ENCODE assay signal across 15 cellular contexts in the genomic region with DNA sequence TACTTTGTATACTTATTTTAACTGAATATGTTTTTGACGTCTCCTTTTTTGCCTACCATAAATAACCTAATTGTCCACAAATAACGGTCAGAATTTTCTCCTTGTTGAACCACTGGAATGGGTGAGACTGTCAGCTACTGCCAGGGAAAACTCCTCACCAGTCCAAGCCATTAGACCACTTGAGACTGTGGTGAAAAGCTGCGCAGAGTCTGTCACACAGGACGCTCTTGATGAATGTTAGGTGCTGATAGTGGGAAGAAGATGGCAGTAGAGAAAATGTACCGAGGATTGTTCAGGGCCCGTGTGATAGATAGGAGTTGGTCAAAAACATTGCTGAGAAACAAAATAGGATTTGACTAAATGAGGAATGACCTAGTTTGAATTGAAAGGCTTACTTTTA.
DNase-seq lines count a peak whose midpoint lies in the region; ATAC-seq, FAIRE-seq and TF ChIP-seq lines count a peak whose summit lies in the region.
"Had no signal": no experiment of that assay in that cellular context is flagged by ENCODE, and none has a peak within 500 bp of the region (broad histone marks: within the 10 kb centered on the region; RNA-seq: fewer than 3 reads in every experiment).

No MANE protein-coding gene starts in this region.

- intact Hi-C loops in left cardiac atrium (cut with DNase I) (no loop called here), left ventricle myocardium inferior (cut with micrococcal nuclease) (no loop called here), endothelial cell of umbilical vein (cut with micrococcal nuclease) (no loop called here)

- peak; percentile 33 to 67 for ATAC-seq in left cardiac atrium
- ATAC-seq in WTC11: no peak
- no peak for ATAC-seq in GM21447 (IDR thresholded peaks at IDR 0.05; ENCODE audit: unreplicated experiment)

- no peak overlapping the region for H3K9ac ChIP-seq in endothelial cell of umbilical vein (replicated peaks; ENCODE audit: extremely low read depth, insufficient read depth, low read length)
- H3K9ac ChIP-seq: BLaER1, GM23248 had no signal

- no TSS peak for BruUV-seq in endothelial cell of umbilical vein (replicated peaks; lab: Mats Ljungman, UMichigan)

- no peak overlapping the region for H3K4me3 Mint-ChIP-seq in WTC11
- H3K4me3 Mint-ChIP-seq in activated naive CD4-positive, alpha-beta T cell treated with anti-CD3 and anti-CD28 coated beads, Interleukin-2, amount 10 ng/mL, durations not matched to agents 7 days and 5 days: no peak overlapping the region
- H3K4me3 Mint-ChIP-seq: CD8-positive, alpha-beta memory T cell had no signal

- no peaks in the 10 kb centered on the region for H4K20me1 ChIP-seq in endothelial cell of umbilical vein (replicated peaks; ENCODE audit: control insufficient read depth, extremely low read depth, insufficient read depth, low read length)
- H4K20me1 ChIP-seq: BLaER1 had no signal

- no peaks in the 10 kb centered on the region for H3K4me1 Mint-ChIP-seq in WTC11
- no peaks in the 10 kb centered on the region for H3K4me1 Mint-ChIP-seq in activated naive CD4-positive, alpha-beta T cell treated with anti-CD3 and anti-CD28 coated beads, Interleukin-2, amount 10 ng/mL, durations not matched to agents 7 days and 5 days
- H3K4me1 Mint-ChIP-seq: CD8-positive, alpha-beta memory T cell had no signal

- H3K79me2 ChIP-seq in endothelial cell of umbilical vein (ENCODE audit: control insufficient read depth, insufficient read depth, low read length): no peaks in the 10 kb centered on the region

- 0 out of 2 replicates have a peak overlapping the region, but pooled peaks have one; percentile 1 for H3K27ac Mint-ChIP-seq in WTC11
- H3K27ac Mint-ChIP-seq in activated naive CD4-positive, alpha-beta T cell treated with anti-CD3 and anti-CD28 coated beads, Interleukin-2, amount 10 ng/mL, durations not matched to agents 7 days and 5 days: no peak overlapping the region
- H3K27ac Mint-ChIP-seq: CD8-positive, alpha-beta memory T cell had no signal

- no peaks in the 10 kb centered on the region for H3K9me3 Mint-ChIP-seq in WTC11
- no peaks in the 10 kb centered on the region for H3K9me3 Mint-ChIP-seq in activated naive CD4-positive, alpha-beta T cell treated with anti-CD3 and anti-CD28 coated beads, Interleukin-2, amount 10 ng/mL, durations not matched to agents 7 days and 5 days
- H3K9me3 Mint-ChIP-seq: CD8-positive, alpha-beta memory T cell had no signal

- H3K4me1 ChIP-seq in left ventricle myocardium inferior (no peaks in the 10 kb centered on the region), endothelial cell of umbilical vein (ENCODE audit: control insufficient read depth, extremely low read depth, insufficient read depth, low read length) (no peaks in the 10 kb centered on the region)
- H3K4me1 ChIP-seq: BLaER1 had no signal

- FAIRE-seq in endothelial cell of umbilical vein (lab: Jason Lieb, UNC): peak; percentile 54
- FAIRE-seq: H54 had no signal

- H3K27me3 ChIP-seq in left ventricle myocardium inferior (ENCODE audit: low read depth): no peaks in the 10 kb centered on the region
- no peaks in the 10 kb centered on the region for H3K27me3 ChIP-seq in endothelial cell of umbilical vein (ENCODE audit: control insufficient read depth in 2 of 2, insufficient read depth in 2 of 2, low read length in 2 of 2)
- H3K27me3 ChIP-seq: BLaER1 had no signal

- H3K36me3 ChIP-seq in left ventricle myocardium inferior (peaks cover 87% of the 10 kb centered on the region), endothelial cell of umbilical vein (ENCODE audit: control insufficient read depth in 2 of 2, extremely low read depth in 1 of 2, insufficient read depth in 2 of 2, low read length in 2 of 2) (peaks cover 14 to 20% of the 10 kb centered on the region in 2 experiments)

- H2AFZ ChIP-seq in endothelial cell of umbilical vein (ENCODE audit: low read depth, low read length): no peak overlapping the region
- H2AFZ ChIP-seq: GM23248 had no signal

- H3K4me2 ChIP-seq in endothelial cell of umbilical vein (ENCODE audit: insufficient read depth, low read length): no peak overlapping the region
- H3K4me2 ChIP-seq: BLaER1 had no signal

- TF ChIP-seq CTCF in left ventricle myocardium inferior (IDR thresholded peaks at IDR 0.05; ENCODE audit: borderline replicate concordance) (no peak), WTC11 (IDR thresholded peaks at IDR 0.05) (no peak), endothelial cell of umbilical vein (IDR thresholded peaks at IDR 0.05; ENCODE audit: extremely low read depth in 1 of 2, insufficient read depth in 1 of 2, low read depth in 1 of 2, low read length in 2 of 2) (no peak)

- H3K9me3 ChIP-seq in left ventricle myocardium inferior (replicated peaks) (no peaks in the 10 kb centered on the region), endothelial cell of umbilical vein (replicated peaks; ENCODE audit: control insufficient read depth, insufficient read depth, low read length) (no peaks in the 10 kb centered on the region)
- H3K9me3 ChIP-seq: BLaER1 had no signal

- H3K9me1 ChIP-seq in endothelial cell of umbilical vein (replicated peaks; ENCODE audit: control insufficient read depth, extremely low read depth, insufficient read depth, low read length): no peaks in the 10 kb centered on the region

- DNase-seq in left cardiac atrium: no peak
- no peak for DNase-seq in left ventricle myocardium inferior
- DNase-seq in WTC11 (ENCODE audit: low spot score): no peak
- DNase-seq in endothelial cell of umbilical vein (ENCODE audit: low read depth, low spot score): no peak
- DNase-seq in putamen (ENCODE audit: low spot score): peak; percentile 34
- no peak for DNase-seq in NCI-H2107 treated with DMSO at 0.1 percent for 48 hours (lab: John Stamatoyannopoulos, UW; ENCODE audit: unreplicated experiment)
- no peak for DNase-seq in activated naive CD4-positive, alpha-beta T cell treated with anti-CD3 and anti-CD28 coated beads, Interleukin-2, amount 10 ng/mL, durations not matched to agents 7 days and 5 days
- DNase-seq: 8988T; AML-193; CD8-positive, alpha-beta memory T cell; DMS 273 treated with DMSO at 0.1 percent for 48 hours; GM23248 had no signal

- no peaks in the 10 kb centered on the region for H3K27me3 Mint-ChIP-seq in WTC11 (ENCODE audit: low read depth)
- no peaks in the 10 kb centered on the region for H3K27me3 Mint-ChIP-seq in activated naive CD4-positive, alpha-beta T cell treated with anti-CD3 and anti-CD28 coated beads, Interleukin-2, amount 10 ng/mL, durations not matched to agents 7 days and 5 days

- CTCF ChIA-PET in WTC11 (lab: Charles Lee) (no interaction called here), endothelial cell of umbilical vein (lab: Charles Lee) (no interaction called here)
- CTCF ChIA-PET in activated naive CD4-positive, alpha-beta T cell treated with anti-CD3 and anti-CD28 coated beads, Interleukin-2, amount 10 ng/mL, durations not matched to agents 7 days and 5 days (lab: Charles Lee): no interaction called here

- POLR2A ChIA-PET in WTC11 (lab: Charles Lee): no interaction called here
- POLR2A ChIA-PET in endothelial cell of umbilical vein (lab: Charles Lee): no interaction called here

- no peak for TF ChIP-seq POLR2A in endothelial cell of umbilical vein (IDR thresholded peaks at IDR 0.05; ENCODE audit: low read depth, low read length)

- dilution Hi-C loops in endothelial cell of umbilical vein (cut with MboI; ENCODE audit: extremely low pct_ligation_motif_present, low sequenced_read_pairs): no loop called here

- H3K27ac ChIP-seq in left ventricle myocardium inferior (replicated peaks) (no peak overlapping the region), endothelial cell of umbilical vein (ENCODE audit: insufficient read depth, low read depth, low read length) (no peak overlapping the region)
- H3K27ac ChIP-seq: BLaER1, GM23248 had no signal

- no peak overlapping the region for H3K4me3 ChIP-seq in left ventricle myocardium inferior
- no peak overlapping the region for H3K4me3 ChIP-seq in endothelial cell of umbilical vein (replicated peaks in 1 of 3; ENCODE audit: insufficient read depth in 1 of 3, low read depth in 1 of 3, low read length in 3 of 3)
- H3K4me3 ChIP-seq: BLaER1, GM23248 had no signal

- peaks cover 68% of the 10 kb centered on the region for H3K36me3 Mint-ChIP-seq in WTC11
- peaks cover 3% of the 10 kb centered on the region for H3K36me3 Mint-ChIP-seq in activated naive CD4-positive, alpha-beta T cell treated with anti-CD3 and anti-CD28 coated beads, Interleukin-2, amount 10 ng/mL, durations not matched to agents 7 days and 5 days

TF ChIP-seq in WTC11, 78 proteins besides CTCF, POLR2A, EP300 and RAD21 (continues in another document):
- TF ChIP-seq ZBTB21 (CRISPR knock-in tag; IDR thresholded peaks at IDR 0.05; ENCODE audit: borderline replicate concordance) (no peak), PRRX2 (CRISPR knock-in tag; IDR thresholded peaks at IDR 0.05) (no peak)

TF ChIP-seq in endothelial cell of umbilical vein, 7 proteins besides CTCF, POLR2A, EP300 and RAD21:
- TF ChIP-seq FOS (IDR thresholded peaks at IDR 0.05; ENCODE audit: borderline replicate concordance, insufficient read depth, low read length) (no peak), MAX (IDR thresholded peaks at IDR 0.05; ENCODE audit: insufficient read depth, insufficient read length) (no peak), MYC (IDR thresholded peaks at IDR 0.05; ENCODE audit: low read depth, low read length) (no peak), GATA2 (IDR thresholded peaks at IDR 0.05; ENCODE audit: insufficient read depth, insufficient read length, low read depth, low read length) (no peak), POLR2AphosphoS5 (IDR thresholded peaks at IDR 0.05; ENCODE audit: insufficient read depth, low read depth, low read length) (no peak), EZH2 (IDR thresholded peaks at IDR 0.05; ENCODE audit: borderline replicate concordance, low read depth, low read length, severe bottlenecking) (no peak), JUN (IDR thresholded peaks at IDR 0.05; ENCODE audit: borderline replicate concordance, insufficient read depth, insufficient read length, low read depth) (no peak)
TF ChIP-seq in endothelial cell of umbilical vein: peak in this region for 0.

Comparison
In these comparisons a context has a peak if more than half of its experiments do, and no peak if none do; other contexts are left out.
1. ATAC-seq: peak in left cardiac atrium (2 of 2); none in WTC11 (single experiment) and GM21447 (single experiment).